In genomic region chr20:33009214-33010132, GRCh38 we compare ENCODE assay signal across 22 cellular contexts. TPM values are rescaled to one million over a fixed set of nuclear protein-coding genes. Genes with fewer than 3 reads are reported as not detected.
DNase-seq lines count a peak whose midpoint lies in the region; ATAC-seq and TF ChIP-seq lines count a peak whose summit lies in the region.
"Had no signal": no experiment of that assay in that cellular context is flagged by ENCODE, and none has a peak within 500 bp of the region (broad histone marks: within the 10 kb centered on the region; RNA-seq: fewer than 3 reads in every experiment).

No MANE protein-coding gene starts in this region.

- no peak overlapping the region for H3K27ac Mint-ChIP-seq in Calu3 (ENCODE audit: unreplicated experiment)
- H3K27ac Mint-ChIP-seq in activated CD4-positive, alpha-beta memory T cell treated with anti-CD3 and anti-CD28 coated beads for 36 hours, result no peak overlapping the region
- H3K27ac Mint-ChIP-seq: activated T-helper 17 cell treated with anti-CD3 and anti-CD28 coated beads, Interleukin-2, amount 50 U/mL, for 72 hours; HFFc6; stimulated activated memory B cell treated with anti-CD40 and anti-IgM and Interleukin-4, amounts not matched to agents 10 μg/mL and 1 μg/mL and 100 μg/mL, for 72 hours had no signal

- DNase-seq in Calu3 (peak; percentile 24), NCI-H146 treated with DMSO at 0.1 percent for 48 hours (lab: John Stamatoyannopoulos, UW; ENCODE audit: unreplicated experiment) (peak; percentile 37), body of pancreas (peak in 1 of 4 donors; percentile 10), posterior vena cava (ENCODE audit: low spot score) (peak; percentile 71), NOMO-1 treated with dmso at 0.1 percent for 144 hours (lab: John Stamatoyannopoulos, UW; ENCODE audit: unreplicated experiment) (no peak)
- DNase-seq in activated CD4-positive, alpha-beta memory T cell treated with anti-CD3 and anti-CD28 coated beads for 36 hours, result no peak
- DNase-seq: colonic mucosa, GDM1, heart right ventricle, HFFc6, immature natural killer cell, KG1, NCI-H2081 treated with DMSO at 0.1 percent for 48 hours, occipital lobe, PC-9, right cardiac atrium had no signal

- no peaks in the 10 kb centered on the region for H3K4me1 ChIP-seq in body of pancreas
- H3K4me1 ChIP-seq: colonic mucosa, heart right ventricle had no signal

- TF ChIP-seq CTCF in Calu3 (IDR thresholded peaks at IDR 0.05; ENCODE audit: unreplicated experiment) (no peak), body of pancreas (IDR thresholded peaks at IDR 0.05) (no peak)

- no peaks in the 10 kb centered on the region for H3K36me3 ChIP-seq in body of pancreas (replicated peaks in 1 of 2; ENCODE audit: insufficient read depth in 1 of 2, low read depth in 2 of 2)
- H3K36me3 ChIP-seq: colonic mucosa, heart right ventricle, thoracic aorta had no signal

- BruUV-seq in Calu3 (replicated peaks; lab: Mats Ljungman, UMichigan), result no TSS peak

- no peak overlapping the region for H3K4me3 ChIP-seq in body of pancreas
- H3K4me3 ChIP-seq: colonic mucosa, heart right ventricle, PC-9, thoracic aorta had no signal

- ATAC-seq in body of pancreas (peak; percentile 33), GM19397 (IDR thresholded peaks at IDR 0.05; ENCODE audit: unreplicated experiment) (no peak)
- ATAC-seq: activated T-helper 17 cell treated with anti-CD3 and anti-CD28 coated beads, Interleukin-2, amount 50 U/mL, for 72 hours; heart right ventricle; right cardiac atrium; stimulated activated memory B cell treated with anti-CD40 and anti-IgM and Interleukin-4, amounts not matched to agents 10 μg/mL and 1 μg/mL and 100 μg/mL, for 72 hours had no signal

- TF ChIP-seq POLR2A in body of pancreas (IDR thresholded peaks at IDR 0.05), result no peak

- CTCF ChIA-PET in Calu3 (lab: Charles Lee), result interaction anchor here (0.5 to 1.4 kb wide), 3 partner anchors 10 to 207 kb away, joined by 3 read pairs; no protein-coding TSS in a partner anchor
- CTCF ChIA-PET in activated CD4-positive, alpha-beta memory T cell treated with anti-CD3 and anti-CD28 coated beads for 36 hours (lab: Charles Lee), result no interaction called here

- H3K27me3 ChIP-seq in body of pancreas, result no peaks in the 10 kb centered on the region
- H3K27me3 ChIP-seq: colonic mucosa had no signal

- H3K27ac ChIP-seq in body of pancreas, result no peak overlapping the region
- H3K27ac ChIP-seq: colonic mucosa, heart right ventricle, PC-9, thoracic aorta had no signal

- H3K36me3 Mint-ChIP-seq in Calu3 (ENCODE audit: insufficient read depth, unreplicated experiment), result no peaks in the 10 kb centered on the region
- peaks cover 2% of the 10 kb centered on the region for H3K36me3 Mint-ChIP-seq in activated CD4-positive, alpha-beta memory T cell treated with anti-CD3 and anti-CD28 coated beads for 36 hours
- H3K36me3 Mint-ChIP-seq: brain, immature natural killer cell had no signal

- H3K9me3 Mint-ChIP-seq in Calu3 (ENCODE audit: low read depth, unreplicated experiment), result peaks cover 3% of the 10 kb centered on the region
- H3K9me3 Mint-ChIP-seq in activated CD4-positive, alpha-beta memory T cell treated with anti-CD3 and anti-CD28 coated beads for 36 hours, result peaks cover 3% of the 10 kb centered on the region
- H3K9me3 Mint-ChIP-seq: activated T-helper 17 cell treated with anti-CD3 and anti-CD28 coated beads, Interleukin-2, amount 50 U/mL, for 72 hours; immature natural killer cell had no signal

- POLR2A ChIA-PET in activated CD4-positive, alpha-beta memory T cell treated with anti-CD3 and anti-CD28 coated beads for 36 hours (lab: Charles Lee), result interaction anchor here (0.5 kb wide), 1 partner anchor 104 kb away, joined by 3 read pairs; no protein-coding TSS in a partner anchor

- intact Hi-C loops in Calu3 (cut with micrococcal nuclease; ENCODE audit: unreplicated experiment) (no loop called here), body of pancreas (cut with DNase I) (no loop called here), posterior vena cava (cut with DNase I) (loop anchor here in 1 of 2 donors (10.0 kb wide), 1 partner anchor 635 kb away; no protein-coding TSS in a partner anchor)
- intact Hi-C loops in activated CD4-positive, alpha-beta memory T cell treated with anti-CD3 and anti-CD28 coated beads for 36 hours (cut with micrococcal nuclease), result no loop called here

- WGBS in body of pancreas, 2 donors, result 34 to 41% methylated on average over 10 to 19 of the region's 19 CpGs

- no peaks in the 10 kb centered on the region for H3K4me1 Mint-ChIP-seq in Calu3 (ENCODE audit: low read depth, unreplicated experiment)
- peaks cover 4% of the 10 kb centered on the region for H3K4me1 Mint-ChIP-seq in activated CD4-positive, alpha-beta memory T cell treated with anti-CD3 and anti-CD28 coated beads for 36 hours (ENCODE audit: low read depth)

- H3K27me3 Mint-ChIP-seq in Calu3 (ENCODE audit: unreplicated experiment), result peaks cover 95% of the 10 kb centered on the region
- H3K27me3 Mint-ChIP-seq in activated CD4-positive, alpha-beta memory T cell treated with anti-CD3 and anti-CD28 coated beads for 36 hours, result no peaks in the 10 kb centered on the region
- H3K27me3 Mint-ChIP-seq: activated T-helper 17 cell treated with anti-CD3 and anti-CD28 coated beads, Interleukin-2, amount 50 U/mL, for 72 hours; stimulated activated memory B cell treated with anti-CD40 and anti-IgM and Interleukin-4, amounts not matched to agents 10 μg/mL and 1 μg/mL and 100 μg/mL, for 72 hours had no signal

- H3K4me3 Mint-ChIP-seq in Calu3 (ENCODE audit: low read depth, unreplicated experiment), result no peak overlapping the region
- H3K4me3 Mint-ChIP-seq in activated CD4-positive, alpha-beta memory T cell treated with anti-CD3 and anti-CD28 coated beads for 36 hours, result no peak overlapping the region
- H3K4me3 Mint-ChIP-seq: activated T-helper 17 cell treated with anti-CD3 and anti-CD28 coated beads, Interleukin-2, amount 50 U/mL, for 72 hours; brain; HFFc6; immature natural killer cell; stimulated activated memory B cell treated with anti-CD40 and anti-IgM and Interleukin-4, amounts not matched to agents 10 μg/mL and 1 μg/mL and 100 μg/mL, for 72 hours had no signal

- H3K9me3 ChIP-seq in body of pancreas, result no peaks in the 10 kb centered on the region
- H3K9me3 ChIP-seq: colonic mucosa, thoracic aorta had no signal

RNA-seq across cellular contexts. Expression of gene BPIFB2, which starts 2.0 kb away (rescaled TPM):
- not detected in 2 replicates for total RNA-seq in Calu3 (2022)
- total RNA-seq in body of pancreas, result not detected
- not detected for total RNA-seq in posterior vena cava
- total RNA-seq in activated CD4-positive, alpha-beta memory T cell treated with anti-CD3 and anti-CD28 coated beads for 36 hours, result not detected
- total RNA-seq: activated T-helper 17 cell treated with anti-CD3 and anti-CD28 coated beads, Interleukin-2, amount 50 U/mL, for 72 hours; heart right ventricle; HFFc6; lower leg skin; PC-9; right cardiac atrium; thoracic aorta had no signal

RNA-seq across cellular contexts. Expression of gene SUN5, which starts 5.2 kb away (rescaled TPM):
- total RNA-seq in Calu3 (2022) (not detected in 2 replicates), body of pancreas (not detected), posterior vena cava (not detected)
- total RNA-seq in activated CD4-positive, alpha-beta memory T cell treated with anti-CD3 and anti-CD28 coated beads for 36 hours, result not detected
- total RNA-seq: activated T-helper 17 cell treated with anti-CD3 and anti-CD28 coated beads, Interleukin-2, amount 50 U/mL, for 72 hours; colonic mucosa; heart right ventricle; HFFc6; lower leg skin; occipital lobe; PC-9; right cardiac atrium; thoracic aorta had no signal

RNA-seq across cellular contexts. Expression of gene BPIFB6, which starts 22.0 kb away (rescaled TPM):
- total RNA-seq in Calu3 (2022), result not detected in 2 replicates
- total RNA-seq in body of pancreas, result not detected
- not detected for total RNA-seq in posterior vena cava
- not detected for total RNA-seq in activated CD4-positive, alpha-beta memory T cell treated with anti-CD3 and anti-CD28 coated beads for 36 hours
- total RNA-seq: activated T-helper 17 cell treated with anti-CD3 and anti-CD28 coated beads, Interleukin-2, amount 50 U/mL, for 72 hours; colonic mucosa; heart right ventricle; HFFc6; lower leg skin; occipital lobe; PC-9; right cardiac atrium; thoracic aorta had no signal

RNA-seq across cellular contexts. Expression of gene BPIFB3, which starts 44.2 kb away (rescaled TPM):
- total RNA-seq in Calu3 (2022) (not detected in 2 replicates), body of pancreas (not detected), posterior vena cava (not detected)
- not detected for total RNA-seq in activated CD4-positive, alpha-beta memory T cell treated with anti-CD3 and anti-CD28 coated beads for 36 hours
- total RNA-seq: activated T-helper 17 cell treated with anti-CD3 and anti-CD28 coated beads, Interleukin-2, amount 50 U/mL, for 72 hours; colonic mucosa; heart right ventricle; HFFc6; lower leg skin; occipital lobe; PC-9; right cardiac atrium; thoracic aorta had no signal

Comparison
In these comparisons a context has a peak if more than half of its experiments do, and no peak if none do; other contexts are left out.
1. DNase-seq: peak in Calu3 (single experiment), NCI-H146 treated with DMSO at 0.1 percent for 48 hours (single experiment) and posterior vena cava (single experiment); none in NOMO-1 treated with dmso at 0.1 percent for 144 hours (single experiment) and activated CD4-positive, alpha-beta memory T cell treated with anti-CD3 and anti-CD28 coated beads for 36 hours (single experiment).